Comparison of ENCODE assay signal across 8 cellular contexts in genomic region chr1:20187103-20187812, GRCh38. TPM values are rescaled to one million over a fixed set of nuclear protein-coding genes. Genes with fewer than 3 reads are reported as not detected.
DNase-seq lines count a peak whose midpoint lies in the region; ATAC-seq and TF ChIP-seq lines count a peak whose summit lies in the region.

No MANE protein-coding gene starts in this region.

- peaks cover 14% of the 10 kb centered on the region for H3K4me1 Mint-ChIP-seq in MCF 10A (ENCODE audit: insufficient read depth, unreplicated experiment)
- peaks cover 51% of the 10 kb centered on the region for H3K4me1 Mint-ChIP-seq in activated T-cell treated with anti-CD3 and anti-CD28 coated beads, Interleukin-2, amount 50 U/mL, for 4 hours (ENCODE audit: low read depth)

- H3K27me3 ChIP-seq in mammary epithelial cell (ENCODE audit: insufficient read depth, low read length) (no peaks in the 10 kb centered on the region), transverse colon (no peaks in the 10 kb centered on the region), Peyer's patch (no peaks in the 10 kb centered on the region)

- no peak overlapping the region for H3K4me3 Mint-ChIP-seq in MCF 10A (ENCODE audit: unreplicated experiment)
- H3K4me3 Mint-ChIP-seq in activated T-cell treated with anti-CD3 and anti-CD28 coated beads, Interleukin-2, amount 50 U/mL, for 4 hours: peak overlapping the region; percentile 74

- no peak overlapping the region for H3K27ac ChIP-seq in mammary epithelial cell (ENCODE audit: insufficient read depth, low read depth, low read length)
- H3K27ac ChIP-seq in transverse colon: peak overlapping the region; percentile 76 to 92 (median 88)
- peak overlapping the region in 2 of 4 donors; percentile 65 to 91 for H3K27ac ChIP-seq in Peyer's patch

- TF ChIP-seq EP300 in transverse colon (IDR thresholded peaks at IDR 0.05; ENCODE audit: low read depth): no peak

- CTCF ChIA-PET in MCF 10A (lab: Yijun Ruan, JAX) (interaction anchor here (1.2 kb wide), 1 partner anchor 9 kb away, joined by 7 read pairs; no protein-coding TSS in a partner anchor), mammary epithelial cell (lab: Charles Lee; ENCODE audit: low non-redundant PET) (no interaction called here)

- no peak for TF ChIP-seq CTCF in MCF 10A (IDR thresholded peaks at IDR 0.05; ENCODE audit: unreplicated experiment)
- peak in 1 of 2 donors; percentile 19 for TF ChIP-seq CTCF in mammary epithelial cell (conservative IDR thresholded peaks at IDR 0.05 in 1 of 2, IDR thresholded peaks at IDR 0.05 in 1 of 2; ENCODE audit: extremely low read depth in 1 of 2, insufficient read depth in 1 of 2, low read depth in 1 of 2, low read length in 2 of 2)
- peak in 2 of 5 experiments; percentile 54 to 65 for TF ChIP-seq CTCF in transverse colon (IDR thresholded peaks at IDR 0.05)
- peak in 2 of 6 experiments; percentile 19 to 24 for TF ChIP-seq CTCF in Peyer's patch (IDR thresholded peaks at IDR 0.05)

- no peaks in the 10 kb centered on the region for H4K20me1 ChIP-seq in mammary epithelial cell (ENCODE audit: insufficient read depth, low read length)

- no peak overlapping the region for H3K27ac Mint-ChIP-seq in MCF 10A (ENCODE audit: low read depth, unreplicated experiment)

- H2AFZ ChIP-seq in mammary epithelial cell (ENCODE audit: low read depth, low read length): no peak overlapping the region

- H3K27me3 Mint-ChIP-seq in MCF 10A (ENCODE audit: insufficient read depth, unreplicated experiment): peaks cover 23% of the 10 kb centered on the region
- H3K27me3 Mint-ChIP-seq in activated T-cell treated with anti-CD3 and anti-CD28 coated beads, Interleukin-2, amount 50 U/mL, for 4 hours (ENCODE audit: low read depth): peaks cover 5% of the 10 kb centered on the region

- POLR2A ChIA-PET in MCF 10A (lab: Yijun Ruan, JAX): interaction anchor here (1.0 kb wide), 1 partner anchor 26 kb away, joined by 3 read pairs; no protein-coding TSS in a partner anchor

- no peaks in the 10 kb centered on the region for H3K9me3 Mint-ChIP-seq in MCF 10A (ENCODE audit: unreplicated experiment)
- H3K9me3 Mint-ChIP-seq in activated T-cell treated with anti-CD3 and anti-CD28 coated beads, Interleukin-2, amount 50 U/mL, for 4 hours: no peaks in the 10 kb centered on the region

- ATAC-seq in activated T-cell treated with anti-CD3 and anti-CD28 coated beads, Interleukin-2, amount 50 U/mL, for 4 hours: peak; percentile 63 to 69

- TF ChIP-seq POLR2A in transverse colon (IDR thresholded peaks at IDR 0.05): peak; percentile 57
- no peak for TF ChIP-seq POLR2A in Peyer's patch (IDR thresholded peaks at IDR 0.05)

- H3K36me3 ChIP-seq in mammary epithelial cell (ENCODE audit: insufficient read depth, low read length) (no peaks in the 10 kb centered on the region), transverse colon (no peaks in the 10 kb centered on the region), Peyer's patch (no peaks in the 10 kb centered on the region)

- in situ Hi-C loops in mammary epithelial cell (cut with MboI; ENCODE audit: low sequenced_read_pairs in 2 of 2): no loop called here
- in situ Hi-C loops in transverse colon (cut with MboI; ENCODE audit: low pct_ligation_motif_present in 1 of 4, low pct_unique_long_range_greater_than_20kb in 1 of 4, low sequenced_read_pairs in 3 of 4): no loop called here

- 53% methylated on average over 7 of the region's 7 CpGs for WGBS in mammary epithelial cell (ENCODE audit: low coverage, missing lambda C conversion rate)
- 41% methylated on average over 7 of the region's 7 CpGs; no CpG with 5 or more reads in 1 of the 2 donors for WGBS in transverse colon (ENCODE audit: low coverage in 1 of 2), 2 donors

- no peaks in the 10 kb centered on the region for H3K36me3 Mint-ChIP-seq in MCF 10A (ENCODE audit: insufficient read depth, unreplicated experiment)
- no peaks in the 10 kb centered on the region for H3K36me3 Mint-ChIP-seq in activated T-cell treated with anti-CD3 and anti-CD28 coated beads, Interleukin-2, amount 50 U/mL, for 4 hours (ENCODE audit: insufficient read depth)

- dilution Hi-C loops in mammary epithelial cell (cut with HindIII; ENCODE audit: low sequenced_read_pairs): no loop called here

- H3K9me3 ChIP-seq in mammary epithelial cell (replicated peaks; ENCODE audit: insufficient read depth, low read length) (no peaks in the 10 kb centered on the region), transverse colon (no peaks in the 10 kb centered on the region), Peyer's patch (no peaks in the 10 kb centered on the region)

- DNase-seq in MCF 10A (ENCODE audit: unreplicated experiment) (peak; percentile 60), mammary epithelial cell (no peak), kidney tubule cell (ENCODE audit: low spot score) (peak; percentile 3), transverse colon (peak; percentile 77), hippocampal formation (lab: John Stamatoyannopoulos, UW) (no peak), Peyer's patch (no peak)
- DNase-seq in activated T-cell treated with anti-CD3 and anti-CD28 coated beads, Interleukin-2, amount 50 U/mL, for 4 hours: no peak
- no peak for DNase-seq in activated CD4-positive, CD25-positive, alpha-beta regulatory T cell treated with anti-CD3 and anti-CD28 coated beads, Interleukin-2, amount 50 U/mL, for 72 hours

- H3K4me3 ChIP-seq in mammary epithelial cell (replicated peaks in 1 of 3; ENCODE audit: insufficient read depth in 1 of 3, low read depth in 2 of 3, low read length in 3 of 3): no peak overlapping the region
- H3K4me3 ChIP-seq in transverse colon: peak overlapping the region in 1 of 4 donors; percentile 75
- peak overlapping the region in 1 of 4 donors; percentile 66 for H3K4me3 ChIP-seq in Peyer's patch

- no peak overlapping the region for H3K4me2 ChIP-seq in mammary epithelial cell (ENCODE audit: insufficient read depth, low read depth, low read length)

- H3K4me1 ChIP-seq in mammary epithelial cell (ENCODE audit: insufficient read depth, low read length) (peaks cover 2% of the 10 kb centered on the region), transverse colon (peaks cover 14 to 58% (median 46%) of the 10 kb centered on the region in 4 donors), Peyer's patch (peaks cover 0 to 32% (median 5%) of the 10 kb centered on the region in 4 donors)

- H3K79me2 ChIP-seq in mammary epithelial cell (ENCODE audit: insufficient read depth, low read length): no peaks in the 10 kb centered on the region

- BruUV-seq in MCF 10A (replicated peaks; lab: Mats Ljungman, UMichigan) (no TSS peak), mammary epithelial cell (replicated peaks; lab: Mats Ljungman, UMichigan) (no TSS peak)

- intact Hi-C loops in MCF 10A (cut with micrococcal nuclease): no loop called here
- intact Hi-C loops in mammary epithelial cell (cut with micrococcal nuclease): no loop called here
- intact Hi-C loops in transverse colon (cut with DNase I; ENCODE audit: low total_unique reads): no loop called here

- no peak overlapping the region for H3K9ac ChIP-seq in mammary epithelial cell (ENCODE audit: insufficient read depth, low read length)

RNA-seq across cellular contexts. Expression of gene PLA2G2C, which starts 0.9 kb away (rescaled TPM):
- total RNA-seq in MCF 10A (2022): not detected in 2 replicates
- total RNA-seq in mammary epithelial cell: not detected
- not detected for polyA plus RNA-seq in mammary epithelial cell
- not detected for polyA minus RNA-seq in mammary epithelial cell
- not detected for total RNA-seq in activated T-cell treated with anti-CD3 and anti-CD28 coated beads, Interleukin-2, amount 50 U/mL, for 4 hours
- 1 to 10 TPM in 1 of 4 donors, under 1 TPM in 2, not detected in 1; 0.14 to 4.1 (median 0.16) TPM for total RNA-seq in transverse colon
- total RNA-seq in Peyer's patch: 1 to 10 TPM in 1 of 4 donors, not detected in 3; 1.0 TPM

RNA-seq across cellular contexts. Expression of gene UBXN10, which starts 1.4 kb away (rescaled TPM):
- not detected in 2 replicates for total RNA-seq in MCF 10A (2022)
- total RNA-seq in mammary epithelial cell: 1 to 10 TPM in 1 of 2 donors, under 1 TPM in 1; 0.14 to 3.0 TPM
- not detected for polyA plus RNA-seq in mammary epithelial cell
- polyA minus RNA-seq in mammary epithelial cell: not detected
- total RNA-seq in activated T-cell treated with anti-CD3 and anti-CD28 coated beads, Interleukin-2, amount 50 U/mL, for 4 hours: under 1 TPM; 0.18 to 0.50 (median 0.33) TPM
- 10 to 100 TPM in 1 of 4 donors, 1 to 10 TPM in 3; 4.3 to 15.3 (median 5.8) TPM for total RNA-seq in transverse colon
- 1 to 10 TPM in 3 of 4 donors, under 1 TPM in 1; 0.94 to 5.7 (median 2.2) TPM for total RNA-seq in Peyer's patch

RNA-seq across cellular contexts. Expression of gene PLA2G2F, which starts 48.1 kb away (rescaled TPM):
- total RNA-seq in MCF 10A (2022) (not detected in 2 replicates), mammary epithelial cell (not detected), transverse colon (under 1 TPM in 1 of 4 donors, not detected in 3; 0.32 TPM), Peyer's patch (under 1 TPM in 2 of 4 donors, not detected in 2; 0.27 to 0.35 TPM)
- polyA plus RNA-seq in mammary epithelial cell: 0.05 TPM
- polyA minus RNA-seq in mammary epithelial cell: not detected
- total RNA-seq in activated T-cell treated with anti-CD3 and anti-CD28 coated beads, Interleukin-2, amount 50 U/mL, for 4 hours: not detected

Comparison
In these comparisons a context has a peak if more than half of its experiments do, and no peak if none do; other contexts are left out.
1. DNase-seq: peak in MCF 10A (single experiment), kidney tubule cell (single experiment) and transverse colon (single experiment); none in mammary epithelial cell (single experiment), activated T-cell treated with anti-CD3 and anti-CD28 coated beads, Interleukin-2, amount 50 U/mL, for 4 hours (single experiment), hippocampal formation (0 of 2), Peyer's patch (0 of 3) and activated CD4-positive, CD25-positive, alpha-beta regulatory T cell treated with anti-CD3 and anti-CD28 coated beads, Interleukin-2, amount 50 U/mL, for 72 hours (single experiment).